Comparison of ENCODE assay signal across 1 cellular context in the genomic region with DNA sequence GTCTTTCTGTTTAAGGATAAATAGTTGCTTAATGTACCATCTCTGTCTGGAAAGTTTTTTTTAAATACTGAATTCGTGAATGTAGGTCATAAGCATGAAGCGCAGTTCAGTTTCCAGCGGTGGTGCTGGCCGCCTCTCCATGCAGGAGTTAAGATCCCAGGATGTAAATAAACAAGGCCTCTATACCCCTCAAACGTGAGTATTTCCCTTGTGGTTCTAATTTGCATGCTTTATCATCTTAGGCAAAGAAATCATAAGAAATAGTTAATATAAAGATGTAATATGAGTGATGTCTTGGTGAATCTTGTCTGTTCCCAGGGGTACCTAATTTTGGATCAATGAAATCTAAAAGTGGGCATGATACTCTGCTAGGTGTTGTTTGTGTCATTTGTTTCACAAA.
TF ChIP-seq lines count a peak whose summit lies in the region.

No MANE protein-coding gene starts in this region.

TF ChIP-seq in HepG2, 621 proteins besides CTCF, POLR2A, EP300 and RAD21:
- TF ChIP-seq, protein P1, sequence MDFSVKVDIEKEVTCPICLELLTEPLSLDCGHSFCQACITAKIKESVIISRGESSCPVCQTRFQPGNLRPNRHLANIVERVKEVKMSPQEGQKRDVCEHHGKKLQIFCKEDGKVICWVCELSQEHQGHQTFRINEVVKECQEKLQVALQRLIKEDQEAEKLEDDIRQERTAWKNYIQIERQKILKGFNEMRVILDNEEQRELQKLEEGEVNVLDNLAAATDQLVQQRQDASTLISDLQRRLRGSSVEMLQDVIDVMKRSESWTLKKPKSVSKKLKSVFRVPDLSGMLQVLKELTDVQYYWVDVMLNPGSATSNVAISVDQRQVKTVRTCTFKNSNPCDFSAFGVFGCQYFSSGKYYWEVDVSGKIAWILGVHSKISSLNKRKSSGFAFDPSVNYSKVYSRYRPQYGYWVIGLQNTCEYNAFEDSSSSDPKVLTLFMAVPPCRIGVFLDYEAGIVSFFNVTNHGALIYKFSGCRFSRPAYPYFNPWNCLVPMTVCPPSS (IDR thresholded peaks at IDR 0.05), result no peak
- no peak for TF ChIP-seq ZMYM2 (CRISPR knock-in tag; IDR thresholded peaks at IDR 0.05)
- TF ChIP-seq ZNF431 (CRISPR knock-in tag; IDR thresholded peaks at IDR 0.05; ENCODE audit: borderline replicate concordance, low read depth), result no peak
- no peak for TF ChIP-seq IRF2 (CRISPR knock-in tag; IDR thresholded peaks at IDR 0.05)
- no peak for TF ChIP-seq SPEN (CRISPR knock-in tag; IDR thresholded peaks at IDR 0.05; ENCODE audit: low read depth)
- TF ChIP-seq CCAR2 (optimal IDR thresholded peaks at IDR 0.05; ENCODE audit: low read depth, low read length), result no peak
- TF ChIP-seq, protein P2, sequence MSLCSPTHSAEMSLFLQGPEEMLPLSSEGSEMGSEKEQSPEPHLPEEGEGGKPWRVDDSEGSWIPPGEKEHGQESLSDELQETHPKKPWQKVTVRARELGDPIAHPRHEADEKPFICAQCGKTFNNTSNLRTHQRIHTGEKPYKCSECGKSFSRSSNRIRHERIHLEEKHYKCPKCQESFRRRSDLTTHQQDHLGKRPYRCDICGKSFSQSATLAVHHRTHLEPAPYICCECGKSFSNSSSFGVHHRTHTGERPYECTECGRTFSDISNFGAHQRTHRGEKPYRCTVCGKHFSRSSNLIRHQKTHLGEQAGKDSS (CRISPR knock-in tag; IDR thresholded peaks at IDR 0.05; ENCODE audit: borderline replicate concordance, low read depth), result no peak
TF ChIP-seq in HepG2: peak in this region for 0.
